8 cellular contexts compared by ENCODE assay signal in the genomic region with DNA sequence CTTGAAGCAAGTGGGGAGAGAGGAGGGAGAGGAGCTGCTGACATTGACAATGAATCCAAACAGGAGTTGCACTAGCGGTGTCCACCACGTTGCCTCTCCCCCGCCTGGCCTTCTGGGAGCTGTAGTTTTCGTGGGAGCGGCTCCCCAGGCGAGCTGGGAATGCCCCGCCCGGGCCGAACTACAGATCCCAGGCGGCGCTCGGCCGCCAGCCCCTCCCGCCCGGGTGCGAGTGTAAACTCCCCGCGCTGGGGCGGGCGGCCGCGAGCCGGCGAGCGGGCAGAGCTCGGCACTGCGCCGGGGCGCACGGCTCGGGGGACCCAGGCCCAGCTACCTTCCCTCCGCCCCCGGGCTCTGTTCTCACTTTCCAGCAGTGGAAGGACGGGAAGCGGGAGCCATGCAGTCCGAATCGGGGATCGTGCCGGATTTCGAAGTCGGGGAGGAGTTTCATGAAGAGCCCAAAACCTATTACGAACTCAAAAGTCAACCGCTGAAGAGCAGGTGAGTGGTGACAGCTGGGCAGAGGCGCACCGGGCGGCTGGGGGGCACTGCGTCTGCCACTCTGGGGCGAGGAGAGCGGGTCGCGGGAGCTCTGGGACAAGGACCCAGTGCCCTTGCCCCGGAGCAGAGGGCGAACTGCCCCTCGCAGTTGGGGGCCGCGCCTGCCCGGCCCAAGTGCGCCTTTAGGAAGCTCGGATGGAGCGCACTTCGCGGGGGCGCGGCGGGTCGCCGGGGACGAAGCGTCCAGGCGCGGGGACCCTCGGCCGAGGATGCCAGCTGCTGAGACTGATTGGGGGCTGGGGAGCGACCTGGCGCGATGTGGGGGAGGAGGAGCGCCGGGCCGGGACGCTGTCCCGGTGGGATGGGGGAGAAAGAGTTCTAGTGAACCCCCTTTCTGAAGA. TPM values are rescaled to one million over a fixed set of nuclear protein-coding genes. Genes with fewer than 3 reads are reported as not detected.
DNase-seq lines count a peak whose midpoint lies in the region; ATAC-seq and TF ChIP-seq lines count a peak whose summit lies in the region.

Gene MITF (plus strand): TSS at position 261 of the 899 bp plus-strand sequence. CDS start 134 bp downstream, at position 395.

- no peaks in the 10 kb centered on the region for H3K9me3 Mint-ChIP-seq in activated CD8-positive, alpha-beta T cell treated with anti-CD3 and anti-CD28 coated beads, Interleukin-2, amount 10 ng/mL, durations not matched to agents 7 days and 5 days (ENCODE audit: insufficient read depth)
- no peaks in the 10 kb centered on the region for H3K9me3 Mint-ChIP-seq in naive thymus-derived CD4-positive, alpha-beta T cell

- no peaks in the 10 kb centered on the region for H3K36me3 Mint-ChIP-seq in activated CD8-positive, alpha-beta T cell treated with anti-CD3 and anti-CD28 coated beads, Interleukin-2, amount 10 ng/mL, durations not matched to agents 7 days and 5 days (ENCODE audit: low read depth)
- peaks cover 0 to 4% (median 0%) of the 10 kb centered on the region in 5 donors for H3K36me3 Mint-ChIP-seq in naive thymus-derived CD4-positive, alpha-beta T cell

- H3K4me1 Mint-ChIP-seq in activated CD8-positive, alpha-beta T cell treated with anti-CD3 and anti-CD28 coated beads, Interleukin-2, amount 10 ng/mL, durations not matched to agents 7 days and 5 days (ENCODE audit: low read depth) = peaks cover 4% of the 10 kb centered on the region
- peaks cover 0 to 11% (median 8%) of the 10 kb centered on the region in 7 donors for H3K4me1 Mint-ChIP-seq in naive thymus-derived CD4-positive, alpha-beta T cell

- H3K4me3 ChIP-seq in fibroblast of villous mesenchyme (ENCODE audit: low read depth, low read length) (peak within 1 kb of the TSS; percentile 94), thyroid gland (replicated peaks in 1 of 3) (peak within 1 kb of the TSS; percentile 68 to 85 (median 76))
- no peak within 1 kb of the TSS for H3K4me3 ChIP-seq in naive thymus-derived CD4-positive, alpha-beta T cell (ENCODE audit: low read length)

- peak within 1 kb of the TSS; percentile 58 for H3K4me3 Mint-ChIP-seq in activated CD8-positive, alpha-beta T cell treated with anti-CD3 and anti-CD28 coated beads, Interleukin-2, amount 10 ng/mL, durations not matched to agents 7 days and 5 days
- H3K4me3 Mint-ChIP-seq in naive thymus-derived CD4-positive, alpha-beta T cell = peak within 1 kb of the TSS in 9 of 10 donors; percentile 15 to 61 (median 39)

- DNase-seq in NCI-H226 (peak; percentile 94), fibroblast of villous mesenchyme (ENCODE audit: low read depth) (peak; percentile 94), thyroid gland (peak; percentile 92 to 93)
- peak; percentile 49 for DNase-seq in activated CD8-positive, alpha-beta T cell treated with anti-CD3 and anti-CD28 coated beads, Interleukin-2, amount 10 ng/mL, durations not matched to agents 7 days and 5 days
- peak in 2 of 9 donors; percentile 25 to 55 for DNase-seq in naive thymus-derived CD4-positive, alpha-beta T cell

- H3K27me3 ChIP-seq in naive thymus-derived CD4-positive, alpha-beta T cell (ENCODE audit: control insufficient read depth in 2 of 2, insufficient read depth in 2 of 2, low read length in 2 of 2) = peaks cover 0 to 2% of the 10 kb centered on the region in 2 donors
- no peaks in the 10 kb centered on the region for H3K27me3 ChIP-seq in thyroid gland

- ATAC-seq in GM19043 (IDR thresholded peaks at IDR 0.05; ENCODE audit: low read depth, unreplicated experiment) (peak; percentile 95), HG03139 (IDR thresholded peaks at IDR 0.05; ENCODE audit: unreplicated experiment) (peak; percentile 97)
- ATAC-seq in activated CD8-positive, alpha-beta T cell treated with anti-CD3 and anti-CD28 coated beads, Interleukin-2, amount 10 ng/mL, durations not matched to agents 7 days and 5 days = peak; percentile 85
- peak; percentile 89 for ATAC-seq in naive thymus-derived CD4-positive, alpha-beta T cell

- TF ChIP-seq CTCF in C4-2B (conservative IDR thresholded peaks at IDR 0.05) (no peak), fibroblast of villous mesenchyme (IDR thresholded peaks at IDR 0.05; ENCODE audit: insufficient read depth, low read depth, low read length) (no peak), thyroid gland (IDR thresholded peaks at IDR 0.05) (no peak)

- intact Hi-C loops in naive thymus-derived CD4-positive, alpha-beta T cell (cut with micrococcal nuclease) = no loop called here
- intact Hi-C loops in thyroid gland (cut with DNase I) = no loop called here

- H3K27ac Mint-ChIP-seq in activated CD8-positive, alpha-beta T cell treated with anti-CD3 and anti-CD28 coated beads, Interleukin-2, amount 10 ng/mL, durations not matched to agents 7 days and 5 days = no peak within 1 kb of the TSS
- H3K27ac Mint-ChIP-seq in naive thymus-derived CD4-positive, alpha-beta T cell = no peak within 1 kb of the TSS

- CTCF ChIA-PET in activated CD8-positive, alpha-beta T cell treated with anti-CD3 and anti-CD28 coated beads, Interleukin-2, amount 10 ng/mL, durations not matched to agents 7 days and 5 days (lab: Charles Lee) = no interaction called here
- CTCF ChIA-PET in naive thymus-derived CD4-positive, alpha-beta T cell (lab: Charles Lee) = no interaction called here

- TF ChIP-seq POLR2A in thyroid gland (IDR thresholded peaks at IDR 0.05) = peak in 1 of 2 donors; percentile 83

- no peaks in the 10 kb centered on the region for H3K9me3 ChIP-seq in naive thymus-derived CD4-positive, alpha-beta T cell (ENCODE audit: control insufficient read depth in 2 of 3, low read length in 3 of 3)
- no peaks in the 10 kb centered on the region for H3K9me3 ChIP-seq in thyroid gland

- WGBS in thyroid gland, 2 donors = 1% methylated on average over 27 to 46 of the region's 81 CpGs

- H3K27ac ChIP-seq in C4-2B (peak within 1 kb of the TSS; percentile 50), thyroid gland (peak within 1 kb of the TSS; percentile 17 to 75 (median 75))
- no peak within 1 kb of the TSS for H3K27ac ChIP-seq in naive thymus-derived CD4-positive, alpha-beta T cell (ENCODE audit: low read depth, low read length)

- H3K27me3 Mint-ChIP-seq in activated CD8-positive, alpha-beta T cell treated with anti-CD3 and anti-CD28 coated beads, Interleukin-2, amount 10 ng/mL, durations not matched to agents 7 days and 5 days (ENCODE audit: low read depth) = peaks cover 55% of the 10 kb centered on the region
- peaks cover 50 to 80% (median 58%) of the 10 kb centered on the region in 5 donors for H3K27me3 Mint-ChIP-seq in naive thymus-derived CD4-positive, alpha-beta T cell

- no peaks in the 10 kb centered on the region for H3K36me3 ChIP-seq in naive thymus-derived CD4-positive, alpha-beta T cell (ENCODE audit: control insufficient read depth in 2 of 3, insufficient read depth in 3 of 3, low read length in 3 of 3)
- H3K36me3 ChIP-seq in thyroid gland = no peaks in the 10 kb centered on the region

- POLR2A ChIA-PET in activated CD8-positive, alpha-beta T cell treated with anti-CD3 and anti-CD28 coated beads, Interleukin-2, amount 10 ng/mL, durations not matched to agents 7 days and 5 days (lab: Charles Lee) = no interaction called here
- POLR2A ChIA-PET in naive thymus-derived CD4-positive, alpha-beta T cell (lab: Charles Lee) = no interaction called here

- peaks cover 0 to 5% of the 10 kb centered on the region in 2 donors for H3K4me1 ChIP-seq in naive thymus-derived CD4-positive, alpha-beta T cell (ENCODE audit: control insufficient read depth in 2 of 2, insufficient read depth in 2 of 2, low read length in 2 of 2)
- H3K4me1 ChIP-seq in thyroid gland = peaks cover 4 to 9% of the 10 kb centered on the region in 2 donors

RNA-seq across cellular contexts. Expression of gene MITF, which starts in this region (rescaled TPM):
- not detected for total RNA-seq in activated CD8-positive, alpha-beta T cell treated with anti-CD3 and anti-CD28 coated beads, Interleukin-2, amount 10 ng/mL, durations not matched to agents 7 days and 5 days
- total RNA-seq in fibroblast of villous mesenchyme = 13.5 and 30.2 TPM in 2 replicates
- 1 to 10 TPM in 2 of 5 experiments, under 1 TPM in 2, not detected in 1; 0.54 to 3.9 (median 1.2) TPM for total RNA-seq in naive thymus-derived CD4-positive, alpha-beta T cell
- polyA plus RNA-seq in naive thymus-derived CD4-positive, alpha-beta T cell = not detected
- 10 to 100 TPM; 22.4 to 52.1 (median 26.4) TPM for total RNA-seq in thyroid gland

Comparison
In these comparisons a context has a peak if more than half of its experiments do, and no peak if none do; other contexts are left out.
1. Peak in DNase-seq and ATAC-seq in activated CD8-positive, alpha-beta T cell treated with anti-CD3 and anti-CD28 coated beads, Interleukin-2, amount 10 ng/mL, durations not matched to agents 7 days and 5 days; RNA of the gene not detected or under 1 TPM.